In genomic region chr4:180057198-180057821, GRCh38 we compare ENCODE assay signal across 8 cellular contexts.
DNase-seq lines count a peak whose midpoint lies in the region; TF ChIP-seq lines count a peak whose summit lies in the region.

No MANE protein-coding gene starts in this region.

- TF ChIP-seq CTCF in 22Rv1 (IDR thresholded peaks at IDR 0.05) (peak; percentile 61), GM13976 (IDR thresholded peaks at IDR 0.05; ENCODE audit: borderline replicate concordance, control extremely low read depth, extremely low read depth, insufficient read depth, missing control alignments) (peak; percentile 29)

- peak overlapping the region; percentile 83; the same call in 1 of the 2 replicates for H3K27ac ChIP-seq in 22Rv1
- no peak overlapping the region for H3K27ac ChIP-seq in effector memory CD4-positive, alpha-beta T cell (ENCODE audit: insufficient read depth, low read length, poor library complexity, severe bottlenecking)

- DNase-seq in GM13976 (ENCODE audit: low spot score) (peak; percentile 17), SK-MEL-5 (ENCODE audit: low read depth, low spot score) (peak; percentile 10), iPS-NIHi11 (ENCODE audit: low spot score) (peak; percentile 7), NCI-H446 treated with DMSO at 0.1 percent for 48 hours (lab: John Stamatoyannopoulos, UW) (no peak), NCI-H345 treated with DMSO at 0.1 percent for 48 hours (lab: John Stamatoyannopoulos, UW; ENCODE audit: unreplicated experiment) (no peak), medulla oblongata (ENCODE audit: extremely low spot score) (no peak)
- no peak for DNase-seq in effector memory CD4-positive, alpha-beta T cell

- no peaks in the 10 kb centered on the region for H3K4me1 ChIP-seq in effector memory CD4-positive, alpha-beta T cell (ENCODE audit: control insufficient read depth, insufficient read depth, low read length, poor library complexity, severe bottlenecking)

- H3K36me3 ChIP-seq in effector memory CD4-positive, alpha-beta T cell (ENCODE audit: control insufficient read depth, insufficient read depth, low read length), result no peaks in the 10 kb centered on the region

- no peak overlapping the region for H3K4me3 ChIP-seq in effector memory CD4-positive, alpha-beta T cell (ENCODE audit: insufficient read depth, low read depth, low read length, poor library complexity, severe bottlenecking)

- no peaks in the 10 kb centered on the region for H3K27me3 ChIP-seq in effector memory CD4-positive, alpha-beta T cell (replicated peaks; ENCODE audit: control insufficient read depth, insufficient read depth, low read length, poor library complexity, severe bottlenecking)

- in situ Hi-C loops in GM13976 (cut with MboI; ENCODE audit: low sequenced_read_pairs, unreplicated experiment), result loop anchor here (25.0 kb wide), 1 partner anchor 605 kb away; no protein-coding TSS in a partner anchor
- in situ Hi-C loops in SK-MEL-5 (cut with HindIII; ENCODE audit: low pct_unique_long_range_greater_than_20kb, low sequenced_read_pairs), result no loop called here

- no peaks in the 10 kb centered on the region for H3K9me3 ChIP-seq in effector memory CD4-positive, alpha-beta T cell (ENCODE audit: control insufficient read depth, low read length)

Comparison
In these comparisons a context has a peak if more than half of its experiments do, and no peak if none do; other contexts are left out.
1. DNase-seq: peak in GM13976 (single experiment), SK-MEL-5 (single experiment) and iPS-NIHi11 (single experiment); none in NCI-H446 treated with DMSO at 0.1 percent for 48 hours (single experiment), effector memory CD4-positive, alpha-beta T cell (0 of 3), NCI-H345 treated with DMSO at 0.1 percent for 48 hours (single experiment) and medulla oblongata (single experiment).